3 cellular contexts compared by ENCODE assay signal in genomic region chr1:35175067-35176001, GRCh38.
TF ChIP-seq lines count a peak whose summit lies in the region.

No MANE protein-coding gene starts in this region.

TF ChIP-seq in GM12891, 5 proteins besides CTCF, POLR2A, EP300 and RAD21 (continued from another document):
- TF ChIP-seq POU2F2 (IDR thresholded peaks at IDR 0.05; ENCODE audit: low read depth, low read length) (0 out of 2 replicates have a peak, but pooled peaks have one; percentile 25), SPI1 (IDR thresholded peaks at IDR 0.05; ENCODE audit: low read depth, low read length) (no peak)

TF ChIP-seq in WTC11, 78 proteins besides CTCF, POLR2A, EP300 and RAD21:
- TF ChIP-seq AR (CRISPR knock-in tag; IDR thresholded peaks at IDR 0.05) (0 out of 2 replicates have a peak, but pooled peaks have one; percentile 45), SOX15 (CRISPR knock-in tag; IDR thresholded peaks at IDR 0.05) (no peak), NR3C1 (CRISPR knock-in tag; conservative IDR thresholded peaks at IDR 0.05; ENCODE audit: low read depth) (no peak), ZMAT4 (CRISPR knock-in tag; IDR thresholded peaks at IDR 0.05) (0 out of 2 replicates have a peak, but pooled peaks have one; percentile 56), E2F5 (CRISPR knock-in tag; IDR thresholded peaks at IDR 0.05) (no peak), CDX4 (CRISPR knock-in tag; IDR thresholded peaks at IDR 0.05; ENCODE audit: borderline replicate concordance) (no peak), NR2C2 (CRISPR knock-in tag; IDR thresholded peaks at IDR 0.05) (no peak), OVOL2 (CRISPR knock-in tag; IDR thresholded peaks at IDR 0.05; ENCODE audit: borderline replicate concordance) (no peak), ZNF416 (CRISPR knock-in tag; IDR thresholded peaks at IDR 0.05) (0 out of 2 replicates have a peak, but pooled peaks have one; percentile 43), ZNF671 (CRISPR knock-in tag; IDR thresholded peaks at IDR 0.05) (peak; percentile 57; the same call in 1 of the 2 replicates), JAZF1 (CRISPR knock-in tag; IDR thresholded peaks at IDR 0.05) (no peak), PRRX2 (CRISPR knock-in tag; IDR thresholded peaks at IDR 0.05) (0 out of 2 replicates have a peak, but pooled peaks have one; percentile 9), ZNF232 (CRISPR knock-in tag; IDR thresholded peaks at IDR 0.05) (no peak)
TF ChIP-seq in WTC11: peak in this region for 5.

TF ChIP-seq in HepG2, 621 proteins besides CTCF, POLR2A, EP300 and RAD21 (continued from another document and continues in another):
- no peak for TF ChIP-seq MLXIP (CRISPR knock-in tag; IDR thresholded peaks at IDR 0.05; ENCODE audit: borderline replicate concordance)
- TF ChIP-seq DBP (CRISPR knock-in tag; IDR thresholded peaks at IDR 0.05; ENCODE audit: not compliant biosample characterization): no peak
- no peak for TF ChIP-seq ETV6 (CRISPR knock-in tag; conservative IDR thresholded peaks at IDR 0.05)
- peak; percentile 35; the same call in 1 of the 2 replicates for TF ChIP-seq POLR2AphosphoS5 (IDR thresholded peaks at IDR 0.05; ENCODE audit: low read depth, low read length)
- TF ChIP-seq NFRKB (IDR thresholded peaks at IDR 0.05): no peak
- TF ChIP-seq ZNF34 (CRISPR knock-in tag; IDR thresholded peaks at IDR 0.05; ENCODE audit: borderline replicate concordance): no peak
- TF ChIP-seq RBM22 (optimal IDR thresholded peaks at IDR 0.05; ENCODE audit: low read length): peak; percentile 90
- TF ChIP-seq ZNF766 (CRISPR knock-in tag; IDR thresholded peaks at IDR 0.05; ENCODE audit: borderline replicate concordance): no peak
- TF ChIP-seq ZNF782 (CRISPR knock-in tag; IDR thresholded peaks at IDR 0.05; ENCODE audit: borderline replicate concordance): no peak
- no peak for TF ChIP-seq ZNF776 (CRISPR knock-in tag; IDR thresholded peaks at IDR 0.05)
- TF ChIP-seq XBP1 (CRISPR knock-in tag; IDR thresholded peaks at IDR 0.05): no peak
- no peak for TF ChIP-seq RNF219 (CRISPR knock-in tag; IDR thresholded peaks at IDR 0.05)
- TF ChIP-seq NONO (IDR thresholded peaks at IDR 0.05): no peak
- no peak for TF ChIP-seq NONO (CRISPR knock-in tag; conservative IDR thresholded peaks at IDR 0.05)
- no peak for TF ChIP-seq ARNT (IDR thresholded peaks at IDR 0.05)
- no peak for TF ChIP-seq IRF1 (CRISPR knock-in tag; IDR thresholded peaks at IDR 0.05; ENCODE audit: low read depth)
- TF ChIP-seq DPF2 (CRISPR knock-in tag; IDR thresholded peaks at IDR 0.05; ENCODE audit: borderline replicate concordance, low read depth): no peak
- no peak for TF ChIP-seq MAX (IDR thresholded peaks at IDR 0.05)
- no peak for TF ChIP-seq POGK (CRISPR knock-in tag; conservative IDR thresholded peaks at IDR 0.05)
- TF ChIP-seq AGO2 (optimal IDR thresholded peaks at IDR 0.05; ENCODE audit: low read depth, low read length): peak; percentile 65
- no peak for TF ChIP-seq UBTF (CRISPR knock-in tag; IDR thresholded peaks at IDR 0.05)
- 0 out of 2 replicates have a peak, but pooled peaks have one; percentile 36 for TF ChIP-seq PAF1 (CRISPR knock-in tag; IDR thresholded peaks at IDR 0.05)
- no peak for TF ChIP-seq SP140L (CRISPR knock-in tag; IDR thresholded peaks at IDR 0.05; ENCODE audit: borderline replicate concordance)
- TF ChIP-seq ZNF225 (CRISPR knock-in tag; IDR thresholded peaks at IDR 0.05): no peak
- TF ChIP-seq POLR2AphosphoS2 (IDR thresholded peaks at IDR 0.05; ENCODE audit: low read depth, low read length): peak; percentile 94
- 0 out of 2 replicates have a peak, but pooled peaks have one; percentile 2 for TF ChIP-seq NFIC (IDR thresholded peaks at IDR 0.05; ENCODE audit: low read length)
- peak; percentile 64 for TF ChIP-seq POLR2G (IDR thresholded peaks at IDR 0.05; ENCODE audit: low read depth, low read length)
- TF ChIP-seq SMAD3 (CRISPR knock-in tag; IDR thresholded peaks at IDR 0.05): no peak
- TF ChIP-seq PAXIP1 (CRISPR knock-in tag; conservative IDR thresholded peaks at IDR 0.05): no peak
- peak; percentile 39; the same call in 1 of the 2 replicates for TF ChIP-seq ZC3H4 (CRISPR knock-in tag; IDR thresholded peaks at IDR 0.05; ENCODE audit: borderline replicate concordance)
- no peak for TF ChIP-seq ZNF547 (CRISPR knock-in tag; IDR thresholded peaks at IDR 0.05)
- peak; percentile 42 for TF ChIP-seq RBFOX2 (IDR thresholded peaks at IDR 0.05; ENCODE audit: low read depth, low read length)
- TF ChIP-seq ZFAT (CRISPR knock-in tag; conservative IDR thresholded peaks at IDR 0.05): no peak
- no peak for TF ChIP-seq ATF6 (CRISPR knock-in tag; conservative IDR thresholded peaks at IDR 0.05)
- no peak for TF ChIP-seq RNF2 (conservative IDR thresholded peaks at IDR 0.05; ENCODE audit: low read depth)
- no peak for TF ChIP-seq GLMP (CRISPR knock-in tag; IDR thresholded peaks at IDR 0.05; ENCODE audit: borderline replicate concordance)
- TF ChIP-seq MBD4 (IDR thresholded peaks at IDR 0.05; ENCODE audit: borderline replicate concordance, low read length): peak; percentile 59; the same call in 1 of the 2 replicates
- TF ChIP-seq ZNF460 (CRISPR knock-in tag; IDR thresholded peaks at IDR 0.05; ENCODE audit: borderline replicate concordance): peak; percentile 54; the same call in 1 of the 2 replicates
